9 cellular contexts compared by ENCODE assay signal in the genomic region with DNA sequence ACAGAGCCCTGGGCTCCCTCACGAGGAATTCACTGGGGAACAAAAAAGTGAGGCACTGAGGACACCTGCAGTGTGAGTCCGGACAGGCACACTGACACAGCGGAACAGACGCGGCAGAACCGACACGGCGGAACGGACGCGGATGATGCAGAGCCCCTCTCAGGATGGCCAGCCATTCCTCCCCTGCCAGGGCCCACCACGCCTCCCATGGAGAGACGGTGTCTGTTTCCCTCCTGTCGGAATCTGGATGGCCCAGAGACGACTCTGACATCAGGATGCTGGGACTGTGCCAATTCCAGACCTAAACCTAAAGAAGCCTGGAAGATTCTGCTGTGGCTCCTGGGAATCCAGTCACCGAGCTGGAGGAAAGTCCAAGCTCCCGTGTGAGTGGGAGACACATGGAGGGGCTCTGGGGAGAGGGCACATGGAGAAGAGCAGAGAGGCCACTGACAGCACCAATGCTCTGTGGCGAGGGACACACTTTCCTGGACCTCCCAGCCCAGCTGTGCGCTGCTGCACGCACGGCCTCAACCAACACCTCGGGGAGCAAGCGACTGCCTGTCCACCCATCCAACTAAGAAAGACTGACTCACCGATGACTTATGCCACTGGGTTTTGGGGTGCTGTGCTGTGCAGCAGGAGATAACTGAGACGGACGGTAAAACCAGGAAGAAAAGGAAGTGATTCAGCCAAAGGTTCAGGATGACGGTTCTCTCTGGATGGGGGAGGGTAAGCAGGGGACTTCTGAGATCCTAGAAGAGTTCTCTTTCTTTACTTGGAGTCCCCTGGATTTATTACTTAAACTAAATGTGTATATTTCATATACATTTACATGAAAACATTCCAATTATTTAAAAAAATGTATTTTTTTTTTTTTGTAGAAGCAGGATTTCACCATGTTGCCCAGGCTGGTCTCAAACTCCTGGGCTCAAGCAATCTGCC. TPM values are rescaled to one million over a fixed set of nuclear protein-coding genes. Genes with fewer than 3 reads are reported as not detected.
DNase-seq lines count a peak whose midpoint lies in the region; ATAC-seq and TF ChIP-seq lines count a peak whose summit lies in the region.
"Had no signal": no experiment of that assay in that cellular context is flagged by ENCODE, and none has a peak within 500 bp of the region (broad histone marks: within the 10 kb centered on the region; RNA-seq: fewer than 3 reads in every experiment).

No MANE protein-coding gene starts in this region.

- peaks cover 87% of the 10 kb centered on the region for H3K4me1 Mint-ChIP-seq in stimulated activated memory B cell treated with anti-CD40 and anti-IgM and Interleukin-4, amounts not matched to agents 10 μg/mL and 1 μg/mL and 100 μg/mL, for 72 hours

- no peak for ATAC-seq in stimulated activated memory B cell treated with anti-CD40 and anti-IgM and Interleukin-4, amounts not matched to agents 10 μg/mL and 1 μg/mL and 100 μg/mL, for 72 hours
- ATAC-seq in GM18858 (IDR thresholded peaks at IDR 0.05; ENCODE audit: unreplicated experiment) (no peak), HG03457 (IDR thresholded peaks at IDR 0.05; ENCODE audit: unreplicated experiment) (no peak)

- peak in 1 of 4 donors; percentile 37 for TF ChIP-seq POLR2A in esophagus squamous epithelium (IDR thresholded peaks at IDR 0.05)

- no peak for TF ChIP-seq CTCF in esophagus squamous epithelium (IDR thresholded peaks at IDR 0.05)

- H3K27ac Mint-ChIP-seq in stimulated activated memory B cell treated with anti-CD40 and anti-IgM and Interleukin-4, amounts not matched to agents 10 μg/mL and 1 μg/mL and 100 μg/mL, for 72 hours = peak overlapping the region; percentile 95

- H3K4me3 Mint-ChIP-seq in stimulated activated memory B cell treated with anti-CD40 and anti-IgM and Interleukin-4, amounts not matched to agents 10 μg/mL and 1 μg/mL and 100 μg/mL, for 72 hours = peak overlapping the region; percentile 18

- no peaks in the 10 kb centered on the region for H3K9me3 ChIP-seq in esophagus squamous epithelium

- DNase-seq in NOMO-1 (lab: John Stamatoyannopoulos, UW; ENCODE audit: unreplicated experiment in 2 of 2) = peak; percentile 17 to 31
- DNase-seq in NOMO-1 treated with dmso at 0.1 percent for 144 hours (lab: John Stamatoyannopoulos, UW; ENCODE audit: unreplicated experiment) = no peak
- peak; percentile 51 for DNase-seq in SW480 (ENCODE audit: low spot score)
- no peak for DNase-seq in esophagus squamous epithelium (lab: John Stamatoyannopoulos, UW)
- no peak for DNase-seq in NCI-H82 treated with DMSO at 0.1 percent for 48 hours (lab: John Stamatoyannopoulos, UW; ENCODE audit: unreplicated experiment)

- intact Hi-C loops in esophagus squamous epithelium (cut with DNase I) = no loop called here

- peak overlapping the region; percentile 89 to 97 (median 96) for H3K27ac ChIP-seq in esophagus squamous epithelium

- no peaks in the 10 kb centered on the region for H3K9me3 Mint-ChIP-seq in stimulated activated memory B cell treated with anti-CD40 and anti-IgM and Interleukin-4, amounts not matched to agents 10 μg/mL and 1 μg/mL and 100 μg/mL, for 72 hours

- WGBS in esophagus squamous epithelium, 2 donors = 31 to 40% methylated on average over 8 to 10 of the region's 27 CpGs

- no peaks in the 10 kb centered on the region for H3K27me3 Mint-ChIP-seq in stimulated activated memory B cell treated with anti-CD40 and anti-IgM and Interleukin-4, amounts not matched to agents 10 μg/mL and 1 μg/mL and 100 μg/mL, for 72 hours

- no peak overlapping the region for H3K4me3 ChIP-seq in esophagus squamous epithelium

- H3K36me3 ChIP-seq in esophagus squamous epithelium = peaks cover 0 to 10% (median 0%) of the 10 kb centered on the region in 3 donors

- peaks cover 41% of the 10 kb centered on the region for H3K36me3 Mint-ChIP-seq in stimulated activated memory B cell treated with anti-CD40 and anti-IgM and Interleukin-4, amounts not matched to agents 10 μg/mL and 1 μg/mL and 100 μg/mL, for 72 hours

- H3K4me1 ChIP-seq in esophagus squamous epithelium = peaks cover 63 to 97% (median 76%) of the 10 kb centered on the region in 3 donors

- no peaks in the 10 kb centered on the region for H3K27me3 ChIP-seq in esophagus squamous epithelium

RNA-seq across cellular contexts. Expression of gene ZBTB17, which starts 23.3 kb away (rescaled TPM):
- total RNA-seq in esophagus squamous epithelium = 10 to 100 TPM; 19.1 to 33.1 (median 26.8) TPM

RNA-seq across cellular contexts. Expression of gene SRARP, which starts 51.4 kb away (rescaled TPM):
- total RNA-seq in esophagus squamous epithelium = not detected
- total RNA-seq: T-helper 1 cell treated with Interleukin-12 subunit alpha and Interleukin-12 subunit beta and Interleukin-4 antibody, amounts not matched to agents 30 ng/mL and 1 ng/mL, for 36 hours had no signal

Comparison
In these comparisons a context has a peak if more than half of its experiments do, and no peak if none do; other contexts are left out.
1. DNase-seq: peak in NOMO-1 (2 of 2) and SW480 (single experiment); none in NOMO-1 treated with dmso at 0.1 percent for 144 hours (single experiment), esophagus squamous epithelium (single experiment) and NCI-H82 treated with DMSO at 0.1 percent for 48 hours (single experiment).